2 cellular contexts compared by ENCODE assay signal in the genomic region with DNA sequence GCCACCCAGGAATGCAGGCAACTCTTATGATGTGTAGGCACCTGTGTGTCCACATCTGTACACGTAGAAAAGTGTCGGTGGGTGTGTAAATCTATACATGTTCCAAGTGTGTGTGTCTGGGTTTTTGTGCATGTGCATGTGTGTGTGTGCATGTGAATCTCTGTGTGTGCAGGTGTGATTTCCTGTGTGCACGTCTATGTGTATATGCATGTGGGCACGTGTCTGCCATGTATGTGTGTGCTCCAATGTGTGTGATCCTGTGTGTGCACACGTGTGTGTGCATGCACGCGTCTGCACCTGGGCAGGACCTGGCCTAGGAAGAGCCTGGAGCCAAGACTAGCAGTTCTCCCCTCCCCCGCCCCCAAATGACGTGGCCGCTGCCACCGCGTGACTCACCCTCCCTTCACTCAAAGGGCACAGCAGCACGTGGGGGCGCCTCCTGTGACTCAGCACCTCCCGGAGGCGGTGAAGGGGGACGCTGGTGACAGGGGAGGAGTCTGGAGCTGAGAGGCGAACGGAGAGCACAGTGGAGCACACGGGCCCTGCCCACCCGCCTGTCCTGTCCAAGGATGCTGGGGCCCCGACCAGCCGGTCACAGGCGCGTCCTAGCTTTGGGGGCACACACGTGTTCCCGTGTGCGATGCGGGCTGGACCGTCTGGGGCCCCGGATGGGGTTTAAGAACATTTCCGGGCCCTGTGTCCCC.
A peak's percentile ranks its signal among the peaks of the same experiment; 100 is the strongest.
TF ChIP-seq lines count a peak whose summit lies in the region.

No MANE protein-coding gene starts in this region.

TF ChIP-seq in HEK293, 187 proteins besides CTCF, POLR2A, EP300 and RAD21 (continued from another document and continues in another):
- TF ChIP-seq TRIM28 (IDR thresholded peaks at IDR 0.05; ENCODE audit: borderline replicate concordance, low read length) (peak; percentile 28; the same call in 1 of the 2 replicates), ZEB2 (tag by site-specific recombination; IDR thresholded peaks at IDR 0.05) (peak; percentile 98), ZNF621 (tag by site-specific recombination; IDR thresholded peaks at IDR 0.05) (no peak), ZNF211 (tag by site-specific recombination; IDR thresholded peaks at IDR 0.05; ENCODE audit: low read depth) (no peak), ZNF335 (tag by site-specific recombination; conservative IDR thresholded peaks at IDR 0.05) (peak; percentile 47), SCRT2 (tag by site-specific recombination; IDR thresholded peaks at IDR 0.05) (no peak; the same call in 1 of the 2 replicates), ZNF354C (tag by site-specific recombination; IDR thresholded peaks at IDR 0.05; ENCODE audit: borderline replicate concordance, low read depth) (no peak), IKZF3 (tag by site-specific recombination; IDR thresholded peaks at IDR 0.05) (peak; percentile 39; the same call in 1 of the 2 replicates), ZSCAN30 (tag by site-specific recombination; IDR thresholded peaks at IDR 0.05) (peak; percentile 97), ZNF623 (tag by site-specific recombination; IDR thresholded peaks at IDR 0.05) (peak; percentile 36; the same call in 1 of the 2 replicates), ZNF600 (tag by site-specific recombination; IDR thresholded peaks at IDR 0.05) (peak; percentile 44; the same call in 1 of the 2 replicates), ZFHX2 (tag by site-specific recombination; conservative IDR thresholded peaks at IDR 0.05) (peak; percentile 91), EGR2 (tag by site-specific recombination; IDR thresholded peaks at IDR 0.05; ENCODE audit: low read depth) (peak; percentile 88), ZNF341 (tag by site-specific recombination; IDR thresholded peaks at IDR 0.05; ENCODE audit: low read depth) (peak; percentile 94), ZNF521 (tag by site-specific recombination; IDR thresholded peaks at IDR 0.05) (no peak)
- TF ChIP-seq, protein P1, sequence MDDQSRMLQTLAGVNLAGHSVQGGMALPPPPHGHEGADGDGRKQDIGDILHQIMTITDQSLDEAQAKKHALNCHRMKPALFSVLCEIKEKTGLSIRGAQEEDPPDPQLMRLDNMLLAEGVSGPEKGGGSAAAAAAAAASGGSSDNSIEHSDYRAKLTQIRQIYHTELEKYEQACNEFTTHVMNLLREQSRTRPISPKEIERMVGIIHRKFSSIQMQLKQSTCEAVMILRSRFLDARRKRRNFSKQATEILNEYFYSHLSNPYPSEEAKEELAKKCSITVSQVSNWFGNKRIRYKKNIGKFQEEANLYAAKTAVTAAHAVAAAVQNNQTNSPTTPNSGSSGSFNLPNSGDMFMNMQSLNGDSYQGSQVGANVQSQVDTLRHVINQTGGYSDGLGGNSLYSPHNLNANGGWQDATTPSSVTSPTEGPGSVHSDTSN (CRISPR knock-in tag; IDR thresholded peaks at IDR 0.05), result no peak
- TF ChIP-seq, protein P2, sequence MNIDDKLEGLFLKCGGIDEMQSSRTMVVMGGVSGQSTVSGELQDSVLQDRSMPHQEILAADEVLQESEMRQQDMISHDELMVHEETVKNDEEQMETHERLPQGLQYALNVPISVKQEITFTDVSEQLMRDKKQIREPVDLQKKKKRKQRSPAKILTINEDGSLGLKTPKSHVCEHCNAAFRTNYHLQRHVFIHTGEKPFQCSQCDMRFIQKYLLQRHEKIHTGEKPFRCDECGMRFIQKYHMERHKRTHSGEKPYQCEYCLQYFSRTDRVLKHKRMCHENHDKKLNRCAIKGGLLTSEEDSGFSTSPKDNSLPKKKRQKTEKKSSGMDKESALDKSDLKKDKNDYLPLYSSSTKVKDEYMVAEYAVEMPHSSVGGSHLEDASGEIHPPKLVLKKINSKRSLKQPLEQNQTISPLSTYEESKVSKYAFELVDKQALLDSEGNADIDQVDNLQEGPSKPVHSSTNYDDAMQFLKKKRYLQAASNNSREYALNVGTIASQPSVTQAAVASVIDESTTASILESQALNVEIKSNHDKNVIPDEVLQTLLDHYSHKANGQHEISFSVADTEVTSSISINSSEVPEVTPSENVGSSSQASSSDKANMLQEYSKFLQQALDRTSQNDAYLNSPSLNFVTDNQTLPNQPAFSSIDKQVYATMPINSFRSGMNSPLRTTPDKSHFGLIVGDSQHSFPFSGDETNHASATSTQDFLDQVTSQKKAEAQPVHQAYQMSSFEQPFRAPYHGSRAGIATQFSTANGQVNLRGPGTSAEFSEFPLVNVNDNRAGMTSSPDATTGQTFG (tag by site-specific recombination; IDR thresholded peaks at IDR 0.05; ENCODE audit: borderline replicate concordance), result no peak
- TF ChIP-seq, protein P3, sequence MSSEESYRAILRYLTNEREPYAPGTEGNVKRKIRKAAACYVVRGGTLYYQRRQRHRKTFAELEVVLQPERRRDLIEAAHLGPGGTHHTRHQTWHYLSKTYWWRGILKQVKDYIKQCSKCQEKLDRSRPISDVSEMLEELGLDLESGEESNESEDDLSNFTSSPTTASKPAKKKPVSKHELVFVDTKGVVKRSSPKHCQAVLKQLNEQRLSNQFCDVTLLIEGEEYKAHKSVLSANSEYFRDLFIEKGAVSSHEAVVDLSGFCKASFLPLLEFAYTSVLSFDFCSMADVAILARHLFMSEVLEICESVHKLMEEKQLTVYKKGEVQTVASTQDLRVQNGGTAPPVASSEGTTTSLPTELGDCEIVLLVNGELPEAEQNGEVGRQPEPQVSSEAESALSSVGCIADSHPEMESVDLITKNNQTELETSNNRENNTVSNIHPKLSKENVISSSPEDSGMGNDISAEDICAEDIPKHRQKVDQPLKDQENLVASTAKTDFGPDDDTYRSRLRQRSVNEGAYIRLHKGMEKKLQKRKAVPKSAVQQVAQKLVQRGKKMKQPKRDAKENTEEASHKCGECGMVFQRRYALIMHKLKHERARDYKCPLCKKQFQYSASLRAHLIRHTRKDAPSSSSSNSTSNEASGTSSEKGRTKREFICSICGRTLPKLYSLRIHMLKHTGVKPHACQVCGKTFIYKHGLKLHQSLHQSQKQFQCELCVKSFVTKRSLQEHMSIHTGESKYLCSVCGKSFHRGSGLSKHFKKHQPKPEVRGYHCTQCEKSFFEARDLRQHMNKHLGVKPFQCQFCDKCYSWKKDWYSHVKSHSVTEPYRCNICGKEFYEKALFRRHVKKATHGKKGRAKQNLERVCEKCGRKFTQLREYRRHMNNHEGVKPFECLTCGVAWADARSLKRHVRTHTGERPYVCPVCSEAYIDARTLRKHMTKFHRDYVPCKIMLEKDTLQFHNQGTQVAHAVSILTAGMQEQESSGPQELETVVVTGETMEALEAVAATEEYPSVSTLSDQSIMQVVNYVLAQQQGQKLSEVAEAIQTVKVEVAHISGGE (tag by site-specific recombination; conservative IDR thresholded peaks at IDR 0.05; ENCODE audit: low read depth), result peak; percentile 75
- TF ChIP-seq, protein P4, sequence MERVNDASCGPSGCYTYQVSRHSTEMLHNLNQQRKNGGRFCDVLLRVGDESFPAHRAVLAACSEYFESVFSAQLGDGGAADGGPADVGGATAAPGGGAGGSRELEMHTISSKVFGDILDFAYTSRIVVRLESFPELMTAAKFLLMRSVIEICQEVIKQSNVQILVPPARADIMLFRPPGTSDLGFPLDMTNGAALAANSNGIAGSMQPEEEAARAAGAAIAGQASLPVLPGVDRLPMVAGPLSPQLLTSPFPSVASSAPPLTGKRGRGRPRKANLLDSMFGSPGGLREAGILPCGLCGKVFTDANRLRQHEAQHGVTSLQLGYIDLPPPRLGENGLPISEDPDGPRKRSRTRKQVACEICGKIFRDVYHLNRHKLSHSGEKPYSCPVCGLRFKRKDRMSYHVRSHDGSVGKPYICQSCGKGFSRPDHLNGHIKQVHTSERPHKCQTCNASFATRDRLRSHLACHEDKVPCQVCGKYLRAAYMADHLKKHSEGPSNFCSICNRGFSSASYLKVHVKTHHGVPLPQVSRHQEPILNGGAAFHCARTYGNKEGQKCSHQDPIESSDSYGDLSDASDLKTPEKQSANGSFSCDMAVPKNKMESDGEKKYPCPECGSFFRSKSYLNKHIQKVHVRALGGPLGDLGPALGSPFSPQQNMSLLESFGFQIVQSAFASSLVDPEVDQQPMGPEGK (tag by site-specific recombination; IDR thresholded peaks at IDR 0.05), result peak; percentile 100

TF ChIP-seq in GM12878, 131 proteins besides CTCF, POLR2A, EP300 and RAD21 (continued from another document and continues in another):
- TF ChIP-seq, protein P5, sequence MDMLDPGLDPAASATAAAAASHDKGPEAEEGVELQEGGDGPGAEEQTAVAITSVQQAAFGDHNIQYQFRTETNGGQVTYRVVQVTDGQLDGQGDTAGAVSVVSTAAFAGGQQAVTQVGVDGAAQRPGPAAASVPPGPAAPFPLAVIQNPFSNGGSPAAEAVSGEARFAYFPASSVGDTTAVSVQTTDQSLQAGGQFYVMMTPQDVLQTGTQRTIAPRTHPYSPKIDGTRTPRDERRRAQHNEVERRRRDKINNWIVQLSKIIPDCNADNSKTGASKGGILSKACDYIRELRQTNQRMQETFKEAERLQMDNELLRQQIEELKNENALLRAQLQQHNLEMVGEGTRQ (IDR thresholded peaks at IDR 0.05; ENCODE audit: borderline replicate concordance, low read depth, low read length), result peak; percentile 92
- TF ChIP-seq HDGF (IDR thresholded peaks at IDR 0.05) (peak; percentile 90), CREM (IDR thresholded peaks at IDR 0.05; ENCODE audit: low read depth) (peak; percentile 96), ZNF384 (IDR thresholded peaks at IDR 0.05; ENCODE audit: borderline replicate concordance, low read depth, low read length) (no peak), BMI1 (IDR thresholded peaks at IDR 0.05; ENCODE audit: borderline replicate concordance) (no peak), NBN (IDR thresholded peaks at IDR 0.05) (peak; percentile 92), SREBF1 (IDR thresholded peaks at IDR 0.05; ENCODE audit: low read length) (peak; percentile 17; the same call in 1 of the 2 replicates), CREB1 (IDR thresholded peaks at IDR 0.05; ENCODE audit: low read depth) (peak; percentile 94), EED (IDR thresholded peaks at IDR 0.05; ENCODE audit: low read depth) (peak; percentile 28; the same call in 1 of the 2 replicates), ETV6 (conservative IDR thresholded peaks at IDR 0.05 in 1 of 2, IDR thresholded peaks at IDR 0.05 in 1 of 2; ENCODE audit: borderline replicate concordance in 1 of 2, low read depth in 1 of 2) (no peak), HDAC6 (IDR thresholded peaks at IDR 0.05; ENCODE audit: unreplicated experiment) (peak; percentile 59), FOXK2 (IDR thresholded peaks at IDR 0.05) (peak; percentile 43; the same call in 1 of the 2 replicates), STAT1 (conservative IDR thresholded peaks at IDR 0.05) (no peak), NRF1 (conservative IDR thresholded peaks at IDR 0.05; ENCODE audit: low read depth, low read length) (no peak), MYC (IDR thresholded peaks at IDR 0.05; ENCODE audit: insufficient read depth, insufficient read length, insufficient replicate concordance, low read length, severe bottlenecking) (peak; percentile 97), ZNF217 (IDR thresholded peaks at IDR 0.05) (no peak)
- TF ChIP-seq, protein P6, sequence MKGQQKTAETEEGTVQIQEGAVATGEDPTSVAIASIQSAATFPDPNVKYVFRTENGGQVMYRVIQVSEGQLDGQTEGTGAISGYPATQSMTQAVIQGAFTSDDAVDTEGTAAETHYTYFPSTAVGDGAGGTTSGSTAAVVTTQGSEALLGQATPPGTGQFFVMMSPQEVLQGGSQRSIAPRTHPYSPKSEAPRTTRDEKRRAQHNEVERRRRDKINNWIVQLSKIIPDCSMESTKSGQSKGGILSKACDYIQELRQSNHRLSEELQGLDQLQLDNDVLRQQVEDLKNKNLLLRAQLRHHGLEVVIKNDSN (IDR thresholded peaks at IDR 0.05; ENCODE audit: borderline replicate concordance, extremely low read length, insufficient read depth, low read depth, low read length), result peak; percentile 95
- TF ChIP-seq, protein P7, sequence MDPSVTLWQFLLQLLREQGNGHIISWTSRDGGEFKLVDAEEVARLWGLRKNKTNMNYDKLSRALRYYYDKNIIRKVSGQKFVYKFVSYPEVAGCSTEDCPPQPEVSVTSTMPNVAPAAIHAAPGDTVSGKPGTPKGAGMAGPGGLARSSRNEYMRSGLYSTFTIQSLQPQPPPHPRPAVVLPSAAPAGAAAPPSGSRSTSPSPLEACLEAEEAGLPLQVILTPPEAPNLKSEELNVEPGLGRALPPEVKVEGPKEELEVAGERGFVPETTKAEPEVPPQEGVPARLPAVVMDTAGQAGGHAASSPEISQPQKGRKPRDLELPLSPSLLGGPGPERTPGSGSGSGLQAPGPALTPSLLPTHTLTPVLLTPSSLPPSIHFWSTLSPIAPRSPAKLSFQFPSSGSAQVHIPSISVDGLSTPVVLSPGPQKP (IDR thresholded peaks at IDR 0.05; ENCODE audit: low read depth, low read length), result peak; percentile 16; the same call in 1 of the 2 replicates
- TF ChIP-seq, protein P8, sequence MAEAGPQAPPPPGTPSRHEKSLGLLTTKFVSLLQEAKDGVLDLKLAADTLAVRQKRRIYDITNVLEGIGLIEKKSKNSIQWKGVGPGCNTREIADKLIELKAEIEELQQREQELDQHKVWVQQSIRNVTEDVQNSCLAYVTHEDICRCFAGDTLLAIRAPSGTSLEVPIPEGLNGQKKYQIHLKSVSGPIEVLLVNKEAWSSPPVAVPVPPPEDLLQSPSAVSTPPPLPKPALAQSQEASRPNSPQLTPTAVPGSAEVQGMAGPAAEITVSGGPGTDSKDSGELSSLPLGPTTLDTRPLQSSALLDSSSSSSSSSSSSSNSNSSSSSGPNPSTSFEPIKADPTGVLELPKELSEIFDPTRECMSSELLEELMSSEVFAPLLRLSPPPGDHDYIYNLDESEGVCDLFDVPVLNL (IDR thresholded peaks at IDR 0.05; ENCODE audit: low read depth, low read length), result no peak
- TF ChIP-seq, protein P9, sequence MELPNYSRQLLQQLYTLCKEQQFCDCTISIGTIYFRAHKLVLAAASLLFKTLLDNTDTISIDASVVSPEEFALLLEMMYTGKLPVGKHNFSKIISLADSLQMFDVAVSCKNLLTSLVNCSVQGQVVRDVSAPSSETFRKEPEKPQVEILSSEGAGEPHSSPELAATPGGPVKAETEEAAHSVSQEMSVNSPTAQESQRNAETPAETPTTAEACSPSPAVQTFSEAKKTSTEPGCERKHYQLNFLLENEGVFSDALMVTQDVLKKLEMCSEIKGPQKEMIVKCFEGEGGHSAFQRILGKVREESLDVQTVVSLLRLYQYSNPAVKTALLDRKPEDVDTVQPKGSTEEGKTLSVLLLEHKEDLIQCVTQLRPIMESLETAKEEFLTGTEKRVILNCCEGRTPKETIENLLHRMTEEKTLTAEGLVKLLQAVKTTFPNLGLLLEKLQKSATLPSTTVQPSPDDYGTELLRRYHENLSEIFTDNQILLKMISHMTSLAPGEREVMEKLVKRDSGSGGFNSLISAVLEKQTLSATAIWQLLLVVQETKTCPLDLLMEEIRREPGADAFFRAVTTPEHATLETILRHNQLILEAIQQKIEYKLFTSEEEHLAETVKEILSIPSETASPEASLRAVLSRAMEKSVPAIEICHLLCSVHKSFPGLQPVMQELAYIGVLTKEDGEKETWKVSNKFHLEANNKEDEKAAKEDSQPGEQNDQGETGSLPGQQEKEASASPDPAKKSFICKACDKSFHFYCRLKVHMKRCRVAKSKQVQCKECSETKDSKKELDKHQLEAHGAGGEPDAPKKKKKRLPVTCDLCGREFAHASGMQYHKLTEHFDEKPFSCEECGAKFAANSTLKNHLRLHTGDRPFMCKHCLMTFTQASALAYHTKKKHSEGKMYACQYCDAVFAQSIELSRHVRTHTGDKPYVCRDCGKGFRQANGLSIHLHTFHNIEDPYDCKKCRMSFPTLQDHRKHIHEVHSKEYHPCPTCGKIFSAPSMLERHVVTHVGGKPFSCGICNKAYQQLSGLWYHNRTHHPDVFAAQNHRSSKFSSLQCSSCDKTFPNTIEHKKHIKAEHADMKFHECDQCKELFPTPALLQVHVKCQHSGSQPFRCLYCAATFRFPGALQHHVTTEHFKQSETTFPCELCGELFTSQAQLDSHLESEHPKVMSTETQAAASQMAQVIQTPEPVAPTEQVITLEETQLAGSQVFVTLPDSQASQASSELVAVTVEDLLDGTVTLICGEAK (IDR thresholded peaks at IDR 0.05; ENCODE audit: borderline replicate concordance), result peak; percentile 63; the same call in 1 of the 2 replicates
